Comparison of ENCODE assay signal across 8 cellular contexts in the genomic region with DNA sequence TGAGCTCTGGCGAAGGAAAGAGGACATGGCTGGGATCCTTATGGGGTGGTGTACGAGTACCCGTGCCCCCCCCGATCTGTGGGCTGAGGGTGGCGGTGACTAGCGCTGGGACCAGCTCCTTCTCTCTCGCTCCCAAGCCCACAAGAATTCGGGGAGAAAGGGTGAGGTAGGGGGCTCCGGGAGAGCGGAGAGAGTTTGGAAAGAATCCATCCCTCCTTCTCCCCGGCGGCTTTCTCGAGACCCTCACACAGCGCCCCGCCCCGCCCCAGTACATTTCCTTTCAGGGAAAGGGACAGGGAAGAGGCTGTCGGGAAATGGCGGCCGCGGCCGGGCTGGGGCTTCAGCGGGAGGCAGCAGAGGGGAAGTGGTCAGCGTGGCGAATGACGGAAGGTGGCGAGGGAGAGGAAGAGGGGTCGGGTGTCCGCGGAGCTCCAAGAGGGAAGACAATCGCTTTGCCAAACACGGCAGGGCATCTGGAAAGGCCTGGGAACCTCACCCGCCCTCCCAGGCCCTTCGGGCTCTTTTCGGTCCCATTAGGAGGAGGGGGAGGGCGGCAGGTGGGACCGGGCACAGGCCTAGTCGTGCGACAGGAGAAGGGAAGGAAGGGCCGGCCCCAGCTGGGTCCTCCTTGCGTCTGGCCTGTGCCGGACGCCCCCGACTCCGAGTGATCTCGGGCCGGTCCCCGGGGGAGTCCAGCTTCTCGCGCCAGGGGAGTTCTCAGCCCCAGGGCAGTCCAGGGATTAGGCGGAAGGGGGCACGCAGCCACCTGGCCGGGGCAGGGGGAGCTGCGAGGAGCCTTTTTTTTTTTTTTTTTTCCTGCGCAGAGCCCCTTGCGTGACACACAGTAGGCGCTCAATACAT. TPM values are rescaled to one million over a fixed set of nuclear protein-coding genes. Genes with fewer than 3 reads are reported as not detected.
DNase-seq lines count a peak whose midpoint lies in the region; ATAC-seq, FAIRE-seq and TF ChIP-seq lines count a peak whose summit lies in the region.

No MANE protein-coding gene starts in this region.

- no TSS peak for BruUV-seq in MCF 10A (replicated peaks; lab: Mats Ljungman, UMichigan)

- H3K27ac Mint-ChIP-seq in MCF 10A (ENCODE audit: low read depth, unreplicated experiment): no peak overlapping the region
- peak overlapping the region; percentile 99 for H3K27ac Mint-ChIP-seq in T-helper 17 cell
- H3K27ac Mint-ChIP-seq in immature natural killer cell: peak overlapping the region; percentile 87 to 98 (median 93)

- intact Hi-C loops in breast epithelium (cut with DNase I; ENCODE audit: low total_unique reads) (no loop called here), MCF 10A (cut with micrococcal nuclease) (loop anchor here (5.0 kb wide), 2 partner anchors 179 to 669 kb away; no protein-coding TSS in a partner anchor)

- no peaks in the 10 kb centered on the region for H3K9me3 ChIP-seq in breast epithelium
- no peaks in the 10 kb centered on the region for H3K9me3 ChIP-seq in T-helper 17 cell (ENCODE audit: control insufficient read depth, low read length, poor library complexity, severe bottlenecking)
- no peaks in the 10 kb centered on the region for H3K9me3 ChIP-seq in small intestine (ENCODE audit: control insufficient read depth, low read depth)

- H3K27me3 Mint-ChIP-seq in MCF 10A (ENCODE audit: insufficient read depth, unreplicated experiment): peaks cover 63% of the 10 kb centered on the region
- H3K27me3 Mint-ChIP-seq in T-helper 17 cell: no peaks in the 10 kb centered on the region
- peaks cover 3 to 10% (median 5%) of the 10 kb centered on the region in 3 donors for H3K27me3 Mint-ChIP-seq in immature natural killer cell (ENCODE audit: low read depth in 3 of 3)

- TF ChIP-seq CTCF in breast epithelium (IDR thresholded peaks at IDR 0.05): no peak
- TF ChIP-seq CTCF in MCF 10A (IDR thresholded peaks at IDR 0.05; ENCODE audit: unreplicated experiment): no peak

- H3K4me1 Mint-ChIP-seq in MCF 10A (ENCODE audit: insufficient read depth, unreplicated experiment): no peaks in the 10 kb centered on the region
- H3K4me1 Mint-ChIP-seq in T-helper 17 cell: peaks cover 14% of the 10 kb centered on the region
- peaks cover 19 to 29% of the 10 kb centered on the region in 2 donors for H3K4me1 Mint-ChIP-seq in immature natural killer cell

- H3K27ac ChIP-seq in breast epithelium (peak overlapping the region; percentile 92 to 98), caudate nucleus (ENCODE audit: low read depth, low read length) (peak overlapping the region; percentile 93), small intestine (ENCODE audit: low read depth in 1 of 2, low read length in 1 of 2) (peak overlapping the region; percentile 49 to 92)

- peaks cover 0 to 42% of the 10 kb centered on the region in 2 donors for H3K27me3 ChIP-seq in breast epithelium
- no peaks in the 10 kb centered on the region for H3K27me3 ChIP-seq in small intestine (ENCODE audit: control insufficient read depth in 2 of 2, insufficient read depth in 2 of 2, low read length in 2 of 2)

- no peak overlapping the region for H3K4me3 Mint-ChIP-seq in MCF 10A (ENCODE audit: unreplicated experiment)
- peak overlapping the region; percentile 96 for H3K4me3 Mint-ChIP-seq in T-helper 17 cell
- H3K4me3 Mint-ChIP-seq in immature natural killer cell: peak overlapping the region; percentile 84 to 93 (median 91)

- POLR2A ChIA-PET in MCF 10A (lab: Yijun Ruan, JAX): no interaction called here

- 1 to 24% (median 21%) methylated on average over 18 to 54 of the region's 56 CpGs for WGBS in small intestine, 3 donors

- FAIRE-seq in small intestine (lab: Jason Lieb, UNC): no peak

- H3K36me3 Mint-ChIP-seq in MCF 10A (ENCODE audit: insufficient read depth, unreplicated experiment) (peaks cover 9% of the 10 kb centered on the region), T-helper 17 cell (ENCODE audit: low read depth) (no peaks in the 10 kb centered on the region), immature natural killer cell (peaks cover 0 to 6% (median 0%) of the 10 kb centered on the region in 3 donors)

- DNase-seq in breast epithelium (ENCODE audit: low spot score in 2 of 2) (peak in 1 of 2 donors; percentile 53), MCF 10A (ENCODE audit: unreplicated experiment) (no peak), T-helper 17 cell (peak in 2 of 3 donors; percentile 15 to 21), caudate nucleus (lab: John Stamatoyannopoulos, UW) (peak in 55 of 61 donors; percentile 1 to 69 (median 34)), immature natural killer cell (peak; percentile 64 to 66 (median 65)), small intestine (peak; percentile 20)

- peak; percentile 50 for ATAC-seq in HG03196 (IDR thresholded peaks at IDR 0.05; ENCODE audit: unreplicated experiment)
- peak; percentile 51 for ATAC-seq in T-helper 17 cell
- ATAC-seq in GM19467 (IDR thresholded peaks at IDR 0.05; ENCODE audit: unreplicated experiment): no peak

- H3K4me1 ChIP-seq in breast epithelium: no peaks in the 10 kb centered on the region
- H3K4me1 ChIP-seq in small intestine (ENCODE audit: control insufficient read depth in 2 of 2, insufficient read depth in 1 of 2, low read depth in 1 of 2, low read length in 1 of 2): no peaks in the 10 kb centered on the region

- no peak for TF ChIP-seq POLR2A in breast epithelium (IDR thresholded peaks at IDR 0.05)

- CTCF ChIA-PET in MCF 10A (lab: Yijun Ruan, JAX): interaction anchor here (0.6 to 3.7 kb wide), 7 partner anchors 10 to 496 kb away, joined by 3 to 28 read pairs (median 4); no protein-coding TSS in a partner anchor

- no peaks in the 10 kb centered on the region for H3K9me3 Mint-ChIP-seq in MCF 10A (ENCODE audit: unreplicated experiment)
- no peaks in the 10 kb centered on the region for H3K9me3 Mint-ChIP-seq in immature natural killer cell

- H3K36me3 ChIP-seq in breast epithelium (no peaks in the 10 kb centered on the region), small intestine (ENCODE audit: control insufficient read depth in 2 of 2, insufficient read depth in 2 of 2, low read length in 2 of 2) (no peaks in the 10 kb centered on the region)

- H3K4me3 ChIP-seq in breast epithelium: peak overlapping the region; percentile 59 to 77 (median 63)
- peak overlapping the region; percentile 37 to 54 for H3K4me3 ChIP-seq in small intestine (ENCODE audit: low read depth in 1 of 2, low read length in 2 of 2)

RNA-seq across cellular contexts. Expression of a gene that starts 10.2 kb away (rescaled TPM):
- total RNA-seq in breast epithelium (10 to 100 TPM; 48.5 to 83.9 (median 66.2) TPM), MCF 10A (2022) (35.5 and 44.2 TPM in 2 replicates), T-helper 17 cell (10 to 100 TPM; 34.7 to 43.2 TPM)
- polyA plus RNA-seq in immature natural killer cell (100 to 1,000 TPM in 2 of 3 donors, 10 to 100 TPM in 1; 80.6 to 188 (median 120) TPM), small intestine (10 to 100 TPM; 60.2 to 72.4 (median 71.5) TPM)

RNA-seq across cellular contexts. Expression of a gene that starts 10.5 kb away (rescaled TPM):
- 10 to 100 TPM; 20.5 to 43.0 (median 31.5) TPM for total RNA-seq in breast epithelium
- 11.7 and 13.3 TPM in 2 replicates for total RNA-seq in MCF 10A (2022)
- total RNA-seq in T-helper 17 cell: 10 to 100 TPM; 26.6 to 36.0 TPM
- polyA plus RNA-seq in immature natural killer cell: 10 to 100 TPM; 19.3 to 23.6 (median 22.7) TPM
- polyA plus RNA-seq in small intestine: 10 to 100 TPM; 15.9 to 34.6 (median 32.7) TPM

RNA-seq across cellular contexts. Expression of a gene that starts 27.4 kb away (rescaled TPM):
- total RNA-seq in breast epithelium (100 to 1,000 TPM; 503 to 954 (median 526) TPM), MCF 10A (2022) (445 and 482 TPM in 2 replicates), T-helper 17 cell (100 to 1,000 TPM; 270 to 298 TPM)
- polyA plus RNA-seq in immature natural killer cell (1,000 to 10,000 TPM in 1 of 3 donors, 100 to 1,000 TPM in 2; 753 to 1,251 (median 825) TPM), small intestine (1,000 to 10,000 TPM; 1,312 to 3,526 (median 2,289) TPM)

RNA-seq across cellular contexts. Expression of a gene that starts 32.2 kb away (rescaled TPM):
- total RNA-seq in breast epithelium: 10 to 100 TPM in 1 of 3 donors, 1 to 10 TPM in 2; 3.9 to 19.7 (median 7.9) TPM
- total RNA-seq in MCF 10A (2022): not detected in 2 replicates
- total RNA-seq in T-helper 17 cell: 10 to 100 TPM; 10.0 to 13.8 TPM
- polyA plus RNA-seq in immature natural killer cell: 1 to 10 TPM in 1 of 3 donors, under 1 TPM in 2; 0.36 to 3.4 (median 0.91) TPM
- 1 to 10 TPM in 2 of 3 donors, under 1 TPM in 1; 0.22 to 4.9 (median 2.9) TPM for polyA plus RNA-seq in small intestine
